Comparison of ENCODE assay signal across 7 cellular contexts in genomic region chr9:130243015-130243881, GRCh38. TPM values are rescaled to one million over a fixed set of nuclear protein-coding genes. Genes with fewer than 3 reads are reported as not detected.
A peak's percentile ranks its signal among the peaks of the same experiment; 100 is the strongest.
DNase-seq lines count a peak whose midpoint lies in the region; ATAC-seq and TF ChIP-seq lines count a peak whose summit lies in the region.

No MANE protein-coding gene starts in this region.

- H3K36me3 ChIP-seq in heart right ventricle, result no peaks in the 10 kb centered on the region
- no peaks in the 10 kb centered on the region for H3K36me3 ChIP-seq in prostate gland

- TF ChIP-seq CTCF in GM12875 (IDR thresholded peaks at IDR 0.05; ENCODE audit: borderline replicate concordance, insufficient read depth, low read depth, low read length), result peak; percentile 74
- TF ChIP-seq CTCF in heart right ventricle (IDR thresholded peaks at IDR 0.05), result peak; percentile 88 to 96 (median 93)
- TF ChIP-seq CTCF in prostate gland (IDR thresholded peaks at IDR 0.05), result peak; percentile 81 to 90 (median 86)

- H3K9me3 Mint-ChIP-seq in activated naive CD4-positive, alpha-beta T cell treated with anti-CD3 and anti-CD28 coated beads, Interleukin-2, amount 50 U/mL, for 72 hours, result no peaks in the 10 kb centered on the region

- no peak overlapping the region for H3K27ac Mint-ChIP-seq in activated naive CD4-positive, alpha-beta T cell treated with anti-CD3 and anti-CD28 coated beads, Interleukin-2, amount 50 U/mL, for 72 hours

- no peaks in the 10 kb centered on the region for H3K36me3 Mint-ChIP-seq in activated naive CD4-positive, alpha-beta T cell treated with anti-CD3 and anti-CD28 coated beads, Interleukin-2, amount 50 U/mL, for 72 hours

- H3K27me3 ChIP-seq in heart right ventricle, result no peaks in the 10 kb centered on the region
- H3K27me3 ChIP-seq in prostate gland (replicated peaks; ENCODE audit: insufficient read depth), result no peaks in the 10 kb centered on the region

- no peak for TF ChIP-seq POLR2A in prostate gland (IDR thresholded peaks at IDR 0.05)

- WGBS in heart right ventricle, 2 donors, result 24 to 26% methylated on average over 35 of the region's 35 CpGs
- 21% methylated on average over 35 of the region's 35 CpGs for WGBS in prostate gland

- ATAC-seq in activated naive CD4-positive, alpha-beta T cell treated with anti-CD3 and anti-CD28 coated beads, Interleukin-2, amount 50 U/mL, for 72 hours, result peak; percentile 49 to 62
- peak; percentile 62 to 77 (median 72) for ATAC-seq in heart right ventricle

- H3K4me1 ChIP-seq in heart right ventricle (peaks cover 0 to 14% (median 0%) of the 10 kb centered on the region in 9 donors), prostate gland (replicated peaks) (no peaks in the 10 kb centered on the region)

- H3K4me3 ChIP-seq in GM12875 (ENCODE audit: low read depth, low read length) (no peak overlapping the region), heart right ventricle (peak overlapping the region in 1 of 10 donors; percentile 9), prostate gland (no peak overlapping the region)

- intact Hi-C loops in heart right ventricle (cut with DNase I) (loop anchor here in 2 of 10 donors (5.0 kb wide), 2 partner anchors 99 to 356 kb away; no protein-coding TSS in a partner anchor), prostate gland (cut with DNase I) (no loop called here)

- no peak overlapping the region for H3K27ac ChIP-seq in heart right ventricle
- no peak overlapping the region for H3K27ac ChIP-seq in prostate gland

- DNase-seq in LHCN-M2 (ENCODE audit: low read depth) (peak; percentile 39), SKM-1 (lab: John Stamatoyannopoulos, UW; ENCODE audit: unreplicated experiment) (peak; percentile 33), heart right ventricle (peak; percentile 58 to 78), prostate gland (ENCODE audit: low spot score) (peak; percentile 34), ureter (ENCODE audit: low spot score) (peak; percentile 81)
- peak; percentile 79 to 89 for DNase-seq in activated naive CD4-positive, alpha-beta T cell treated with anti-CD3 and anti-CD28 coated beads, Interleukin-2, amount 50 U/mL, for 72 hours (ENCODE audit: low spot score in 2 of 2)

- no peaks in the 10 kb centered on the region for H3K9me3 ChIP-seq in heart right ventricle
- no peaks in the 10 kb centered on the region for H3K9me3 ChIP-seq in prostate gland

RNA-seq across cellular contexts. Expression of gene HMCN2, which starts 22.3 kb away (rescaled TPM):
- total RNA-seq in LHCN-M2 (2014; rRNA removed) (12.1 and 15.7 TPM in 2 replicates), heart right ventricle (1 to 10 TPM; 2.6 to 6.1 (median 4.9) TPM), prostate gland (1 to 10 TPM; 2.9 to 5.5 TPM), ureter (9.5 TPM)
- polyA plus RNA-seq in LHCN-M2 (2012), result 0.30 TPM
- not detected for total RNA-seq in activated naive CD4-positive, alpha-beta T cell treated with anti-CD3 and anti-CD28 coated beads, Interleukin-2, amount 50 U/mL, for 72 hours
- polyA plus RNA-seq in heart right ventricle, result 10 to 100 TPM in 1 of 2 donors, 1 to 10 TPM in 1; 6.2 to 10.2 TPM

Comparison
In these comparisons a context has a peak if more than half of its experiments do, and no peak if none do; other contexts are left out.
1. DNase-seq: peak in every context shown above with its lines; median percentile 84 in activated naive CD4-positive, alpha-beta T cell treated with anti-CD3 and anti-CD28 coated beads, Interleukin-2, amount 50 U/mL, for 72 hours; 81 in ureter; 68 in heart right ventricle; 39 in LHCN-M2; 34 in prostate gland; 33 in SKM-1.